In genomic region chr17:32483451-32484019, GRCh38 we compare ENCODE assay signal across 1 cellular context.
A peak's percentile ranks its signal among the peaks of the same experiment; 100 is the strongest.
TF ChIP-seq lines count a peak whose summit lies in the region.

No MANE protein-coding gene starts in this region.

TF ChIP-seq in A549, 52 proteins besides CTCF, POLR2A, EP300 and RAD21 (continued from another document):
- TF ChIP-seq, protein P1, sequence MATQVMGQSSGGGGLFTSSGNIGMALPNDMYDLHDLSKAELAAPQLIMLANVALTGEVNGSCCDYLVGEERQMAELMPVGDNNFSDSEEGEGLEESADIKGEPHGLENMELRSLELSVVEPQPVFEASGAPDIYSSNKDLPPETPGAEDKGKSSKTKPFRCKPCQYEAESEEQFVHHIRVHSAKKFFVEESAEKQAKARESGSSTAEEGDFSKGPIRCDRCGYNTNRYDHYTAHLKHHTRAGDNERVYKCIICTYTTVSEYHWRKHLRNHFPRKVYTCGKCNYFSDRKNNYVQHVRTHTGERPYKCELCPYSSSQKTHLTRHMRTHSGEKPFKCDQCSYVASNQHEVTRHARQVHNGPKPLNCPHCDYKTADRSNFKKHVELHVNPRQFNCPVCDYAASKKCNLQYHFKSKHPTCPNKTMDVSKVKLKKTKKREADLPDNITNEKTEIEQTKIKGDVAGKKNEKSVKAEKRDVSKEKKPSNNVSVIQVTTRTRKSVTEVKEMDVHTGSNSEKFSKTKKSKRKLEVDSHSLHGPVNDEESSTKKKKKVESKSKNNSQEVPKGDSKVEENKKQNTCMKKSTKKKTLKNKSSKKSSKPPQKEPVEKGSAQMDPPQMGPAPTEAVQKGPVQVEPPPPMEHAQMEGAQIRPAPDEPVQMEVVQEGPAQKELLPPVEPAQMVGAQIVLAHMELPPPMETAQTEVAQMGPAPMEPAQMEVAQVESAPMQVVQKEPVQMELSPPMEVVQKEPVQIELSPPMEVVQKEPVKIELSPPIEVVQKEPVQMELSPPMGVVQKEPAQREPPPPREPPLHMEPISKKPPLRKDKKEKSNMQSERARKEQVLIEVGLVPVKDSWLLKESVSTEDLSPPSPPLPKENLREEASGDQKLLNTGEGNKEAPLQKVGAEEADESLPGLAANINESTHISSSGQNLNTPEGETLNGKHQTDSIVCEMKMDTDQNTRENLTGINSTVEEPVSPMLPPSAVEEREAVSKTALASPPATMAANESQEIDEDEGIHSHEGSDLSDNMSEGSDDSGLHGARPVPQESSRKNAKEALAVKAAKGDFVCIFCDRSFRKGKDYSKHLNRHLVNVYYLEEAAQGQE (IDR thresholded peaks at IDR 0.05): no peak
- TF ChIP-seq ELK1 (IDR thresholded peaks at IDR 0.05; ENCODE audit: low read depth, low read length) (no peak), USF2 (IDR thresholded peaks at IDR 0.05) (no peak), POLR2AphosphoS2 (conservative IDR thresholded peaks at IDR 0.05; ENCODE audit: low read length) (peak; percentile 84; the same call in 1 of the 2 replicates), ESRRA (IDR thresholded peaks at IDR 0.05; ENCODE audit: borderline replicate concordance, low read length) (no peak), EHF (CRISPR knock-in tag; IDR thresholded peaks at IDR 0.05) (no peak), FOSB (CRISPR knock-in tag; IDR thresholded peaks at IDR 0.05) (no peak), TP53 (CRISPR knock-in tag; IDR thresholded peaks at IDR 0.05) (peak; percentile 77; the same call in 1 of the 2 replicates), HOXA7 (CRISPR knock-in tag; IDR thresholded peaks at IDR 0.05) (peak; percentile 76; the same call in 1 of the 2 replicates), GATA3 (IDR thresholded peaks at IDR 0.05; ENCODE audit: borderline replicate concordance) (no peak), JUN (IDR thresholded peaks at IDR 0.05) (no peak), CBX2 (IDR thresholded peaks at IDR 0.05; ENCODE audit: borderline replicate concordance, low read depth) (no peak), RARB (CRISPR knock-in tag; IDR thresholded peaks at IDR 0.05) (no peak), MYC (IDR thresholded peaks at IDR 0.05; ENCODE audit: borderline replicate concordance, low read length) (no peak), HOXB13 (CRISPR knock-in tag; IDR thresholded peaks at IDR 0.05; ENCODE audit: low read depth) (no peak), NR3C1 (IDR thresholded peaks at IDR 0.05) (no peak), JUNB (IDR thresholded peaks at IDR 0.05) (no peak), BCL3 (IDR thresholded peaks at IDR 0.05) (no peak), HDAC2 (IDR thresholded peaks at IDR 0.05) (no peak)
- TF ChIP-seq, protein P2, sequence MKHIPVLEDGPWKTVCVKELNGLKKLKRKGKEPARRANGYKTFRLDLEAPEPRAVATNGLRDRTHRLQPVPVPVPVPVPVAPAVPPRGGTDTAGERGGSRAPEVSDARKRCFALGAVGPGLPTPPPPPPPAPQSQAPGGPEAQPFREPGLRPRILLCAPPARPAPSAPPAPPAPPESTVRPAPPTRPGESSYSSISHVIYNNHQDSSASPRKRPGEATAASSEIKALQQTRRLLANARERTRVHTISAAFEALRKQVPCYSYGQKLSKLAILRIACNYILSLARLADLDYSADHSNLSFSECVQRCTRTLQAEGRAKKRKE (CRISPR knock-in tag; IDR thresholded peaks at IDR 0.05; ENCODE audit: low read depth): no peak
